35 cellular contexts compared by ENCODE assay signal in the genomic region with DNA sequence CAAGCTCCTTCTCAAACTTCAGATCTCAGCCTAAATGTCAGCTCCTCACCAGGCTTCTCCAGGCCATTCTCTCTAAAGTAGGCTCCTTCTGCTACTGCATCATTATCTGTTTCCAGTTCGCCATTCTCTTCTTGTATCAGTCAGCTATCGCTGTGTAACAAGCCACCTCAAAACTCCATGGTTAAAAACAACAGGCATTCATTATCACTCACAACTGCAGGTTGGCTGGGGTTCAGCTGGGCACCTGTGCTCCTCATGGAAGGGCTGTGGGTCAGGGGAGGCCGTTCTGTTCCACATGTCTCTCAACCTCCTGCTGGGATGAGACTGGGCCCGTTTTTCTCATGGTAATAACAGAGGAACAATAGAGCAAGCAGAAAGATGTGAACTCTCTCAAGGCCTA. TPM values are rescaled to one million over a fixed set of nuclear protein-coding genes. Genes with fewer than 3 reads are reported as not detected.
"Had no signal": no experiment of that assay in that cellular context is flagged by ENCODE, and none has a peak within 500 bp of the region (broad histone marks: within the 10 kb centered on the region; RNA-seq: fewer than 3 reads in every experiment).

No MANE protein-coding gene starts in this region.

- H3K36me3 Mint-ChIP-seq: natural killer cell treated with Interleukin-12 subunit alpha and Interleukin-12 subunit beta and Interleukin-15 and Interleukin-18, amount 100 ng/mL, for 72 hours; stimulated activated effector memory CD8-positive, alpha-beta T cell treated with anti-CD3 and anti-CD28 coated beads, Interleukin-12 subunit alpha, Interleukin-12 subunit beta, amount 100 ng/mL, for 72 hours; stimulated activated naive B cell treated with anti-CD40 and anti-IgM and Interleukin-4, amounts not matched to agents 10 μg/mL and 1 μg/mL and 100 μg/mL, for 72 hours had no signal

- FAIRE-seq: urothelium cell line had no signal

- H2AFZ ChIP-seq: parathyroid adenoma had no signal

- H3K4me3 Mint-ChIP-seq: naive thymus-derived CD8-positive, alpha-beta T cell; natural killer cell treated with Interleukin-12 subunit alpha and Interleukin-12 subunit beta and Interleukin-15 and Interleukin-18, amount 100 ng/mL, for 72 hours; nephron progenitor cell; neural crest cell; stimulated activated effector memory CD8-positive, alpha-beta T cell treated with anti-CD3 and anti-CD28 coated beads, Interleukin-12 subunit alpha, Interleukin-12 subunit beta, amount 100 ng/mL, for 72 hours; stimulated activated naive B cell treated with anti-CD40 and anti-IgM and Interleukin-4, amounts not matched to agents 10 μg/mL and 1 μg/mL and 100 μg/mL, for 72 hours; stimulated activated naive CD8-positive, alpha-beta T cell treated with anti-CD3 and anti-CD28 coated beads, Interleukin-15, Interleukin-2, amounts not matched to agents 100 ng/mL and 50 ng/mL, for 24 hours had no signal

- H3K36me3 ChIP-seq: ovary, spleen, stomach, thoracic aorta, thyroid gland, tibial nerve, upper lobe of left lung, vagina had no signal

- H3K27me3 ChIP-seq: ovary, thyroid gland, upper lobe of left lung, vagina had no signal

- H3K9me3 ChIP-seq: ovary, thoracic aorta, thyroid gland, tibial nerve, upper lobe of left lung, vagina had no signal

- H3K9ac ChIP-seq: parathyroid adenoma had no signal

- DNase-seq: naive thymus-derived CD8-positive, alpha-beta T cell; nephron progenitor cell; occipital lobe; ovary; posterior cingulate gyrus; psoas muscle; right cardiac atrium; spleen; stimulated activated CD4-positive, alpha-beta T cell treated with anti-CD3 and anti-CD28 coated beads, Interleukin-12 subunit alpha, Interleukin-12 subunit beta, amount 100 ng/mL, for 4 hours; stimulated activated CD4-positive, alpha-beta T cell treated with anti-CD3 and anti-CD28 coated beads, Interleukin-2, amount 100 ng/mL, for 24 hours; stimulated activated CD4-positive, alpha-beta T cell treated with anti-CD3 and anti-CD28 coated beads, Interleukin-2, amount 100 ng/mL, for 48 hours; stimulated activated CD4-positive, alpha-beta T cell treated with anti-CD3 and anti-CD28 coated beads, Interleukin-4, amount 100 ng/mL, for 24 hours; stimulated activated naive B cell treated with anti-CD40 and anti-IgM and Interleukin-4, amounts not matched to agents 10 μg/mL and 1 μg/mL and 100 μg/mL, for 72 hours; stimulated activated naive CD4-positive, alpha-beta T cell treated with Interleukin-2 at 50 U/mL for 16 hours; stomach; thyroid gland; trophoblast cell; upper lobe of left lung had no signal

- ATAC-seq: naive thymus-derived CD8-positive, alpha-beta T cell; natural killer cell treated with Interleukin-12 subunit alpha and Interleukin-12 subunit beta and Interleukin-15 and Interleukin-18, amount 100 ng/mL, for 72 hours; psoas muscle; right cardiac atrium; sciatic nerve; stimulated activated effector memory CD8-positive, alpha-beta T cell treated with anti-CD3 and anti-CD28 coated beads, Interleukin-12 subunit alpha, Interleukin-12 subunit beta, amount 100 ng/mL, for 72 hours; stimulated activated naive B cell treated with anti-CD40 and anti-IgM and Interleukin-4, amounts not matched to agents 10 μg/mL and 1 μg/mL and 100 μg/mL, for 72 hours had no signal

- H3K4me1 ChIP-seq: parathyroid adenoma, psoas muscle, spleen, stomach, thyroid gland, tibial nerve, upper lobe of left lung, vagina had no signal

- H3K27me3 Mint-ChIP-seq: stimulated activated naive CD8-positive, alpha-beta T cell treated with anti-CD3 and anti-CD28 coated beads, Interleukin-15, Interleukin-2, amounts not matched to agents 100 ng/mL and 50 ng/mL, for 24 hours had no signal

- H3K4me2 ChIP-seq: smooth muscle cell had no signal

- H3K4me1 Mint-ChIP-seq: naive thymus-derived CD8-positive, alpha-beta T cell; nephron progenitor cell; neural crest cell; stimulated activated effector memory CD8-positive, alpha-beta T cell treated with anti-CD3 and anti-CD28 coated beads, Interleukin-12 subunit alpha, Interleukin-12 subunit beta, amount 100 ng/mL, for 72 hours had no signal

- H3K9me3 Mint-ChIP-seq: natural killer cell treated with Interleukin-12 subunit alpha and Interleukin-12 subunit beta and Interleukin-15 and Interleukin-18, amount 100 ng/mL, for 72 hours; stimulated activated naive CD8-positive, alpha-beta T cell treated with anti-CD3 and anti-CD28 coated beads, Interleukin-15, Interleukin-2, amounts not matched to agents 100 ng/mL and 50 ng/mL, for 24 hours had no signal

- H3K27ac ChIP-seq: ovary, parathyroid adenoma, psoas muscle, skin epidermis, spleen, stomach, thoracic aorta, thyroid gland, tibial nerve, upper lobe of left lung, vagina had no signal

- H3K4me3 ChIP-seq: ovary, psoas muscle, skin epidermis, smooth muscle cell, spleen, stomach, thoracic aorta, thyroid gland, tibial nerve, upper lobe of left lung, vagina had no signal

- H3K27ac Mint-ChIP-seq: naive thymus-derived CD8-positive, alpha-beta T cell; natural killer cell treated with Interleukin-12 subunit alpha and Interleukin-12 subunit beta and Interleukin-15 and Interleukin-18, amount 100 ng/mL, for 72 hours; nephron progenitor cell; progenitor cell of endocrine pancreas; stimulated activated effector memory CD8-positive, alpha-beta T cell treated with anti-CD3 and anti-CD28 coated beads, Interleukin-12 subunit alpha, Interleukin-12 subunit beta, amount 100 ng/mL, for 72 hours; stimulated activated naive B cell treated with anti-CD40 and anti-IgM and Interleukin-4, amounts not matched to agents 10 μg/mL and 1 μg/mL and 100 μg/mL, for 72 hours; stimulated activated naive CD8-positive, alpha-beta T cell treated with anti-CD3 and anti-CD28 coated beads, Interleukin-15, Interleukin-2, amounts not matched to agents 100 ng/mL and 50 ng/mL, for 24 hours had no signal

- H3K79me2 ChIP-seq: parathyroid adenoma had no signal

RNA-seq across cellular contexts. Expression of gene PRND, which starts 28.7 kb away (rescaled TPM):
- total RNA-seq: naive thymus-derived CD8-positive, alpha-beta T cell; natural killer cell treated with Interleukin-12 subunit alpha and Interleukin-12 subunit beta and Interleukin-15 and Interleukin-18, amount 100 ng/mL, for 72 hours; neural crest cell; osteoblast; progenitor cell of endocrine pancreas; psoas muscle; renal cortical epithelial cell; right cardiac atrium; smooth muscle cell; spleen; subcutaneous adipose tissue; thoracic aorta; ureter; vagina had no signal
- polyA plus RNA-seq: naive thymus-derived CD8-positive, alpha-beta T cell; psoas muscle; right cardiac atrium; smooth muscle cell had no signal
